Comparison of ENCODE assay signal across 27 cellular contexts in the genomic region with DNA sequence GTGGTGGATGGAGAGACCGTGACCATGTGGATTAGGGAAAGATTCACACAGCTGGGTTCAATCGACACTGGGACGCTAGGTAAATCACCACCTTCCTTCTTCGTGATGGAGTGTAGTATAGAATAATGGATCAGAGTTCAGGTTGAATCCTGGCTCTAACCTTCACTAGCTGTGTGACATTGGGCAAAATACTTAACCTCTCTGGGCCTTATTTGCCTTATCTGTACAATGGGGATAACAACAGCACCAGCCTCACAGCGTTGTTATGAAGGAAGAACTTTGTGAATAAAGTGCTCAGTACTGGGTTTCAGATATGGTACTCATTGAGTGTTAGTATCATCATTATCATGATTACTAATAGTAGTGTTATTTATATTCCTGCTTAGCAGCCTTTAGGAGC.
"Had no signal": no experiment of that assay in that cellular context is flagged by ENCODE, and none has a peak within 500 bp of the region (broad histone marks: within the 10 kb centered on the region; RNA-seq: fewer than 3 reads in every experiment).

No MANE protein-coding gene starts in this region.

- H3K27me3 ChIP-seq: colonic mucosa, dorsolateral prefrontal cortex, esophagus muscularis mucosa, esophagus squamous epithelium, foreskin keratinocyte, gastrocnemius medialis, gastroesophageal sphincter, heart left ventricle, heart right ventricle, hepatocyte had no signal

- DNase-seq: colonic mucosa; cortex of kidney; dermis blood vessel endothelial cell; dorsolateral prefrontal cortex; effector CD4-positive, alpha-beta T cell; effector CD8-positive, alpha-beta T cell; effector memory CD4-positive, alpha-beta T cell; effector memory CD8-positive, alpha-beta T cell; endodermal cell; erythroblast; esophagus squamous epithelium; foreskin fibroblast; foreskin keratinocyte; foreskin melanocyte; gastrocnemius medialis; glutamatergic neuron; head of caudate nucleus; heart left ventricle; heart right ventricle had no signal

- H3K4me3 ChIP-seq: colonic mucosa, coronary artery, dorsolateral prefrontal cortex, esophagus muscularis mucosa, esophagus squamous epithelium, gastrocnemius medialis, gastroesophageal sphincter, heart left ventricle, heart right ventricle, hepatocyte had no signal

- H3K4me2 ChIP-seq: hepatocyte had no signal

- H3K9me3 ChIP-seq: colonic mucosa, esophagus muscularis mucosa, esophagus squamous epithelium, gastrocnemius medialis, gastroesophageal sphincter, heart left ventricle, heart right ventricle had no signal

- H3K36me3 ChIP-seq: colonic mucosa, esophagus muscularis mucosa, esophagus squamous epithelium, gastrocnemius medialis, gastroesophageal sphincter, heart left ventricle, heart right ventricle had no signal

- H2AFZ ChIP-seq: hepatocyte had no signal

- ATAC-seq: effector memory CD8-positive, alpha-beta T cell; esophagus mucosa; foreskin keratinocyte; gastrocnemius medialis; gastroesophageal sphincter; heart left ventricle; heart right ventricle had no signal

- H3K79me2 ChIP-seq: hepatocyte had no signal

- H3K27ac ChIP-seq: colonic mucosa, coronary artery, dorsolateral prefrontal cortex, epithelial cell of prostate, esophagus muscularis mucosa, esophagus squamous epithelium, foreskin keratinocyte, gastrocnemius medialis, gastroesophageal sphincter, heart left ventricle, heart right ventricle, hepatocyte had no signal

- H3K4me1 ChIP-seq: colonic mucosa, esophagus squamous epithelium, foreskin keratinocyte, gastrocnemius medialis, heart left ventricle, heart right ventricle had no signal

- FAIRE-seq: endometrium, frontal cortex had no signal
